Comparison of ENCODE assay signal across 9 cellular contexts in the genomic region with DNA sequence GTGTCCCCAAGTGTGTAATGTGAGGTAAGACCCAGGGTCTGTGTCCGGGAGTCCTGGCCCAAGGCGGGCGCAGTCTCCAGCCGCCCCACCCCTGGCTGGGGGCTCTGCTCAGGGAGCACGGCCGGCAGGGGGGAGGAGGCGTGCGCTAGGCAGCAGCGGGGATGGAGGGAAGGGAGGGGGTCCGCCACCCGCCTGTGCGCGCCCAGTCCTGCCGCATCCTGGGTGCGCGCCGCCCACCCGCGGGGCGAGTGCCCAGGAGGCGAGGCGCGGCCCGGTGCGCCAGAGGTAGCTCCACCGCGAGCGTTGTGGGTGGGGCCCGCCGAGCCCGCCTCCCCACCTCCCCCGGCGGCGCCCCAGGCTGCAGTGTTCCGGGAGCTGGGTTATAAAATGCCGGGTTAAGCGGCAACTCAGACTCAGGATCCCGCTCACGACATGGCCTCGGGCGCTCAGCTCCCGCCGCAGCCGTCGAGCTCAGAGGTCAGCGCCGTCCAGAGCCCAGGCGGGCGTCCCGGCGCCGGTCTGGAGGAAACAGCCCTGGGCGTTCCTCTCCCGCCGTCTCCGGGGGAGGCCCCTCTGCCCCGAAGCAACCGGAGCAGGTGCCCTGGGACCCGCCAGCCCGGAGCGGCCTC. TPM values are rescaled to one million over a fixed set of nuclear protein-coding genes. Genes with fewer than 3 reads are reported as not detected.
DNase-seq lines count a peak whose midpoint lies in the region; ATAC-seq and TF ChIP-seq lines count a peak whose summit lies in the region.
"Had no signal": no experiment of that assay in that cellular context is flagged by ENCODE, and none has a peak within 500 bp of the region (broad histone marks: within the 10 kb centered on the region; RNA-seq: fewer than 3 reads in every experiment).

A gene with protein sequence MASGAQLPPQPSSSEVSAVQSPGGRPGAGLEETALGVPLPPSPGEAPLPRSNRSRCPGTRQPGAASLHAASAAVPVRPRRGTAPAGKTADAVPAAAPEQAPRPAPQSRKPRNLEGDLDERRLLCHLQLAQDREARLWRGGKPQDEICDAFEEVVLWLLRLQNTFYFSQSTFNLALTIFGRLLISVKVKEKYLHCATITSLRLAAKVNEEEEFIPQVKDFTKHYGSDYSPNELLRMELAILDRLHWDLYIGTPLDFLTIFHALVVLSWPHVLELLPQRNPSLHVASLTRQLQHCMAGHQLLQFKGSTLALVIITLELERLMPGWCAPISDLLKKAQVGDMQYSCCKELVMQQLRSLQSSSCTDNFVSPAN (plus strand): TSS at position 363 of the 629 bp plus-strand sequence. CDS start 70 bp downstream, at position 433.

- H3K27me3 Mint-ChIP-seq in IgD-negative memory B cell, result peaks cover 2% of the 10 kb centered on the region

- peak; percentile 31 for ATAC-seq in GM18868 (IDR thresholded peaks at IDR 0.05; ENCODE audit: unreplicated experiment)
- ATAC-seq in psoas muscle, result peak; percentile 30 to 52 (median 30)
- peak; percentile 49 for ATAC-seq in aorta (ENCODE audit: low FRiP score)
- no peak for ATAC-seq in HG03439 (IDR thresholded peaks at IDR 0.05; ENCODE audit: unreplicated experiment)

- no peak for TF ChIP-seq CTCF in foreskin fibroblast (IDR thresholded peaks at IDR 0.05; ENCODE audit: low read depth, low read length)
- no peak for TF ChIP-seq CTCF in psoas muscle (IDR thresholded peaks at IDR 0.05)

- no peak within 1 kb of the TSS for H3K27ac Mint-ChIP-seq in IgD-negative memory B cell

- peak within 1 kb of the TSS; percentile 18 to 35 for H3K4me3 ChIP-seq in foreskin fibroblast (ENCODE audit: low read depth in 1 of 2, low read length in 2 of 2)
- peak within 1 kb of the TSS; percentile 59 for H3K4me3 ChIP-seq in psoas muscle
- no peak within 1 kb of the TSS for H3K4me3 ChIP-seq in aorta (ENCODE audit: low read length in 2 of 2)

- no peaks in the 10 kb centered on the region for H3K36me3 Mint-ChIP-seq in IgD-negative memory B cell

- peak; percentile 63 to 73 for DNase-seq in activated T-cell treated with anti-CD3 and anti-CD28 coated beads, Interleukin-2, amount 50 U/mL, for 48 hours
- peak in 1 of 2 donors; percentile 60 for DNase-seq in foreskin fibroblast
- DNase-seq in psoas muscle, result peak in 1 of 2 donors; percentile 25
- DNase-seq in aorta, result peak in 1 of 2 donors; percentile 60
- DNase-seq in G401 (ENCODE audit: low spot score), result no peak

- H3K36me3 ChIP-seq in psoas muscle (ENCODE audit: insufficient read depth in 1 of 2, low read depth in 1 of 2) (no peaks in the 10 kb centered on the region), aorta (ENCODE audit: control insufficient read depth in 1 of 2, insufficient read depth in 2 of 2, low read length in 1 of 2) (no peaks in the 10 kb centered on the region)

- in situ Hi-C loops in G401 (cut with HindIII; ENCODE audit: low sequenced_read_pairs), result no loop called here

- H3K9me3 Mint-ChIP-seq in IgD-negative memory B cell, result peaks cover 0 to 5% (median 0%) of the 10 kb centered on the region in 3 donors

- H3K4me1 ChIP-seq in psoas muscle (peaks cover 9% of the 10 kb centered on the region), aorta (ENCODE audit: control insufficient read depth in 1 of 2, insufficient read depth in 2 of 2, low read length in 2 of 2) (no peaks in the 10 kb centered on the region)

- 1 to 2% (median 1%) methylated on average over 44 to 61 of the region's 61 CpGs for WGBS in psoas muscle, 3 donors
- 0 to 1% methylated on average over 47 to 61 of the region's 61 CpGs for WGBS in aorta, 2 donors

- H3K9me3 ChIP-seq in psoas muscle (no peaks in the 10 kb centered on the region), aorta (ENCODE audit: control insufficient read depth, low read length) (no peaks in the 10 kb centered on the region)

- H3K27me3 ChIP-seq in psoas muscle (ENCODE audit: insufficient read depth in 3 of 3, low read length in 2 of 3) (peaks cover 1 to 58% (median 15%) of the 10 kb centered on the region in 3 donors), aorta (ENCODE audit: control insufficient read depth in 1 of 2, insufficient read depth in 2 of 2, low read length in 1 of 2) (no peaks in the 10 kb centered on the region)

- intact Hi-C loops in psoas muscle (cut with DNase I) (no loop called here), aorta (cut with DNase I) (no loop called here)

- peaks cover 5 to 14% (median 9%) of the 10 kb centered on the region in 3 donors for H3K4me1 Mint-ChIP-seq in IgD-negative memory B cell

- H3K27ac ChIP-seq in psoas muscle, result no peak within 1 kb of the TSS
- H3K27ac ChIP-seq in aorta (ENCODE audit: low read depth in 1 of 2, low read length in 2 of 2), result no peak within 1 kb of the TSS
- H3K27ac ChIP-seq: epithelial cell of prostate had no signal

- peak within 1 kb of the TSS; percentile 73 to 93 (median 80) for H3K4me3 Mint-ChIP-seq in IgD-negative memory B cell

RNA-seq across cellular contexts. Expression of the gene that starts here (rescaled TPM):
- polyA plus RNA-seq in IgD-negative memory B cell (0.51 TPM), psoas muscle (not detected), aorta (under 1 TPM in 1 of 2 donors, not detected in 1; 0.38 TPM)
- total RNA-seq in psoas muscle (not detected), aorta (not detected)
- total RNA-seq in G401 (2014; rRNA removed; shearing (Covaris generic)), result 0.07 TPM in 1 of 2 replicates, not detected in the other

Comparison
In these comparisons a context has a peak if more than half of its experiments do, and no peak if none do; other contexts are left out.
1. Peak in ATAC-seq and H3K4me3 ChIP-seq in psoas muscle; RNA of the gene not detected or under 1 TPM.
2. Peak in ATAC-seq in aorta; RNA of the gene not detected or under 1 TPM.
3. H3K4me3 ChIP-seq: peak in foreskin fibroblast (2 of 2); none in aorta (0 of 2).